ENCODE assay signal across 8 cellular contexts in the genomic region with DNA sequence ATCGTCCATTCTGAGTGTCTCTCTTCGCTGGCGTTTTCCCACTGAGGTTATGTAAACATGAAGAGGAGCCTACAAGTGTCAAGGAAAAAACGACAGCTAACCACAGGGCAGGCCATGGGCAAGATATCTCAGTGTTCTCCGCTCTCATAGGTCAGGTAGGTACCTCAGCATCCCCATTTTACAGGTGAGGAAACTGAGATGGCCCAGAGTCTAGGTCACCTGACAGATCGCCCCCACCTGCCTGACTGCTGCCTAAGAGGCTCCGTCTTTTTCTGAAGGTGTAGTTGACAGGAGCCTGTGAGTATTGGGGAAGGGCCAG. TPM values are rescaled to one million over a fixed set of nuclear protein-coding genes. Genes with fewer than 3 reads are reported as not detected.
DNase-seq lines count a peak whose midpoint lies in the region; ATAC-seq, FAIRE-seq and TF ChIP-seq lines count a peak whose summit lies in the region.

No MANE protein-coding gene starts in this region.

- POLR2A ChIA-PET in CD4-positive, alpha-beta memory T cell (lab: Charles Lee; ENCODE audit: partially characterized antibody): interaction anchor here (0.7 to 4.9 kb wide), 36 partner anchors 9 to 403 kb away, joined by 3 to 208 read pairs (median 6); a partner anchor contains a TSS
- POLR2A ChIA-PET in H1 (lab: Charles Lee; ENCODE audit: partially characterized antibody): interaction anchor here (0.6 to 6.2 kb wide), 11 partner anchors 10 to 208 kb away, joined by 3 to 94 read pairs (median 10); a partner anchor contains a TSS

- H3K79me2 ChIP-seq in H1 (ENCODE audit: control insufficient read depth in 1 of 2, insufficient read depth in 2 of 2, low read length in 2 of 2): peaks cover 7 to 17% of the 10 kb centered on the region in 2 experiments; a peak in 3 of 4 replicates

- no peak for ATAC-seq in GM21786 (IDR thresholded peaks at IDR 0.05; ENCODE audit: unreplicated experiment)
- ATAC-seq in HG03139 (IDR thresholded peaks at IDR 0.05; ENCODE audit: unreplicated experiment): no peak

- intact Hi-C loops in CD4-positive, alpha-beta memory T cell (cut with micrococcal nuclease): loop anchor here (1.0 to 10.0 kb wide), 4 partner anchors 29 to 223 kb away; no protein-coding TSS in a partner anchor

- peak overlapping the region; percentile 98 for H3K27ac ChIP-seq in CD4-positive, alpha-beta memory T cell (ENCODE audit: low read depth, low read length)
- H3K27ac ChIP-seq in H1 (ENCODE audit: low read depth, low read length): no peak overlapping the region

- no peak overlapping the region for H2BK12ac ChIP-seq in H1 (ENCODE audit: low read depth, low read length)

- H3K4me2 ChIP-seq in H1 (ENCODE audit: insufficient read depth in 1 of 2, low read depth in 2 of 2, low read length in 2 of 2): peak overlapping the region; percentile 51 to 77

- H2BK15ac ChIP-seq in H1 (ENCODE audit: low read length): no peak overlapping the region

- TF ChIP-seq POLR2A in H1 (IDR thresholded peaks at IDR 0.05; ENCODE audit: control extremely low read depth in 1 of 2, low read depth in 2 of 2, low read length in 2 of 2): no peak

- no peak for TF ChIP-seq RAD21 in H1 (IDR thresholded peaks at IDR 0.05 in 1 of 2, conservative IDR thresholded peaks at IDR 0.05 in 1 of 2; ENCODE audit: low read depth in 2 of 2, low read length in 2 of 2)

- peaks cover 10% of the 10 kb centered on the region for H3K36me3 ChIP-seq in CD4-positive, alpha-beta memory T cell (ENCODE audit: insufficient read depth, low read length)
- H3K36me3 ChIP-seq in H1 (ENCODE audit: control insufficient read depth in 2 of 4, insufficient read depth in 4 of 4, low read length in 3 of 4) (peaks cover 0 to 9% (median 8%) of the 10 kb centered on the region in 4 experiments), neuron (ENCODE audit: insufficient read depth, low read length) (peaks cover 18% of the 10 kb centered on the region)

- 43% methylated on average over 7 of the region's 7 CpGs; no CpG with 5 or more reads in 1 of the 2 experiments for WGBS in H1 (ENCODE audit: extremely low coverage in 1 of 2, insufficient coverage in 1 of 2, insufficient read length in 1 of 2, insufficient replicate concordance in 2 of 2, low coverage in 1 of 2, low lambda C conversion rate in 2 of 2, missing lambda C conversion rate in 1 of 2), 2 experiments

- H3K9me3 ChIP-seq in CD4-positive, alpha-beta memory T cell (ENCODE audit: control insufficient read depth in 1 of 2, low read length in 2 of 2): no peaks in the 10 kb centered on the region
- H3K9me3 ChIP-seq in H1 (ENCODE audit: insufficient read depth in 2 of 2, low read depth in 1 of 2, low read length in 1 of 2) (no peaks in the 10 kb centered on the region; a peak in 1 of 4 replicates), neuron (ENCODE audit: low read length) (peaks cover 10% of the 10 kb centered on the region)

- H3K14ac ChIP-seq in H1 (ENCODE audit: insufficient read length): no peak overlapping the region

- FAIRE-seq in H1 (lab: Jason Lieb, UNC): no peak

- H4K20me1 ChIP-seq in H1 (replicated peaks in 1 of 2; ENCODE audit: control insufficient read depth in 1 of 2, insufficient read depth in 2 of 2, low read length in 2 of 2): peaks cover 0 to 4% of the 10 kb centered on the region in 2 experiments

- H3K56ac ChIP-seq in H1 (replicated peaks; ENCODE audit: insufficient read length, low read depth, low read length): no peak overlapping the region

- no peak overlapping the region for H2BK20ac ChIP-seq in H1 (ENCODE audit: low read length)

- H3K4me3 ChIP-seq in CD4-positive, alpha-beta memory T cell (ENCODE audit: low read length in 2 of 2): peak overlapping the region; percentile 74 to 93
- H3K4me3 ChIP-seq in H1 (ENCODE audit: extremely low read depth in 1 of 4, insufficient read depth in 2 of 4, low read depth in 3 of 4, low read length in 4 of 4) (peak overlapping the region; percentile 18 to 93 (median 60); a peak in 7 of 8 replicates), neuron (ENCODE audit: low read length) (peak overlapping the region; percentile 55)

- H2AFZ ChIP-seq in H1 (ENCODE audit: low read length): peak overlapping the region; percentile 67
- H2AFZ ChIP-seq in neuron (ENCODE audit: low read depth, low read length): peak overlapping the region; percentile 86

- H3K27me3 ChIP-seq in CD4-positive, alpha-beta memory T cell (ENCODE audit: insufficient read depth, low read length): no peaks in the 10 kb centered on the region
- H3K27me3 ChIP-seq in H1 (replicated peaks in 1 of 4; ENCODE audit: control insufficient read depth in 3 of 4, extremely low read depth in 1 of 4, insufficient read depth in 3 of 4, low read length in 3 of 4) (0 out of 7 replicates have a peak, but pooled peaks cover 0 to 2% (median 0%) of the 10 kb centered on the region in 4 experiments), neuron (ENCODE audit: insufficient read depth, low read length) (no peaks in the 10 kb centered on the region)

- peaks cover 2% of the 10 kb centered on the region; the same call in 1 of the 2 replicates for H3K23me2 ChIP-seq in H1 (ENCODE audit: low read depth, low read length)

- H3K79me1 ChIP-seq in H1 (ENCODE audit: low read depth, low read length): peaks cover 4% of the 10 kb centered on the region; the same call in 1 of the 2 replicates

- peak in 1 of 5 donors; percentile 45 for DNase-seq in CD4-positive, alpha-beta memory T cell
- DNase-seq in NCI-H69 (lab: John Stamatoyannopoulos, UW) (peak; percentile 71), H1 (ENCODE audit: low read depth in 1 of 2, low spot score in 2 of 2) (no peak), NCI-H187 (lab: John Stamatoyannopoulos, UW) (no peak)
- DNase-seq in stimulated activated CD4-positive, alpha-beta T cell treated with anti-CD3 and anti-CD28 coated beads, Interleukin-4, amount 100 ng/mL, for 24 hours: no peak

- H3K36me3 Mint-ChIP-seq in CD4-positive, alpha-beta memory T cell: peaks cover 13 to 32% of the 10 kb centered on the region in 2 donors

- no peak overlapping the region for H4K5ac ChIP-seq in H1 (ENCODE audit: insufficient read length, low read depth, low read length)

- H3K4me1 ChIP-seq in CD4-positive, alpha-beta memory T cell (ENCODE audit: insufficient read depth, low read length): peaks cover 27% of the 10 kb centered on the region
- H3K4me1 ChIP-seq in H1 (replicated peaks in 1 of 4; ENCODE audit: control insufficient read depth in 3 of 4, insufficient read depth in 4 of 4, low read length in 3 of 4) (peaks cover 0 to 5% (median 1%) of the 10 kb centered on the region in 4 experiments; a peak in 2 of 7 replicates), neuron (ENCODE audit: insufficient read depth, low read length) (peaks cover 5% of the 10 kb centered on the region)

- no peak overlapping the region for H2BK120ac ChIP-seq in H1 (replicated peaks; ENCODE audit: low read depth, low read length)

- TF ChIP-seq EP300 in H1 (IDR thresholded peaks at IDR 0.05; ENCODE audit: borderline replicate concordance in 1 of 2, low read depth in 2 of 2, low read length in 2 of 2): no peak

- TF ChIP-seq CTCF in H1 (IDR thresholded peaks at IDR 0.05; ENCODE audit: control extremely low read depth in 1 of 3, insufficient read depth in 1 of 3, low read depth in 1 of 3, low read length in 3 of 3): no peak

- no peak overlapping the region for H3K18ac ChIP-seq in H1 (ENCODE audit: extremely low read depth, low read length)

- peaks cover 20 to 44% (median 33%) of the 10 kb centered on the region in 4 donors for H3K4me1 Mint-ChIP-seq in CD4-positive, alpha-beta memory T cell

- no peak overlapping the region for H4K91ac ChIP-seq in H1 (replicated peaks; ENCODE audit: insufficient read length, low read length)

- H3K27ac Mint-ChIP-seq in CD4-positive, alpha-beta memory T cell: peak overlapping the region; percentile 99 to 100 (median 99)

- H3K4me3 Mint-ChIP-seq in CD4-positive, alpha-beta memory T cell: peak overlapping the region; percentile 97 to 100 (median 99)

- H3K27me3 Mint-ChIP-seq in CD4-positive, alpha-beta memory T cell: no peaks in the 10 kb centered on the region

- H3K9me3 Mint-ChIP-seq in CD4-positive, alpha-beta memory T cell: no peaks in the 10 kb centered on the region

- no peak overlapping the region for H4K8ac ChIP-seq in H1 (ENCODE audit: extremely low read depth, insufficient read depth, low read length)

- CTCF ChIA-PET in CD4-positive, alpha-beta memory T cell (lab: Charles Lee; ENCODE audit: partially characterized antibody): interaction anchor here (0.6 to 5.8 kb wide), 40 partner anchors 9 to 382 kb away, joined by 3 to 61 read pairs (median 6); a partner anchor contains a TSS
- CTCF ChIA-PET in H1 (lab: Charles Lee; ENCODE audit: partially characterized antibody): interaction anchor here (0.8 to 7.1 kb wide), 19 partner anchors 8 to 352 kb away, joined by 3 to 55 read pairs (median 4); a partner anchor contains a TSS

- H3K9ac ChIP-seq in H1 (replicated peaks in 1 of 4; ENCODE audit: extremely low read depth in 1 of 4, low read depth in 3 of 4, low read length in 3 of 4): peak overlapping the region in 1 of 4 experiments; percentile 26; a peak in 2 of 7 replicates

- H3K23ac ChIP-seq in H1 (ENCODE audit: insufficient read length): no peak overlapping the region

- H3K4ac ChIP-seq in H1 (replicated peaks; ENCODE audit: insufficient read length, low read depth, low read length): no peak overlapping the region

- no peak overlapping the region for H2BK5ac ChIP-seq in H1 (ENCODE audit: low read depth, low read length)

- H2AK5ac ChIP-seq in H1 (ENCODE audit: low read depth, low read length): no peak overlapping the region

RNA-seq across cellular contexts. Expression of a gene that starts 0.8 kb away (rescaled TPM):
- 10 to 100 TPM; 42.1 to 44.4 TPM for total RNA-seq in CD4-positive, alpha-beta memory T cell
- 100 to 1,000 TPM; 137 to 153 TPM for polyA plus RNA-seq in CD4-positive, alpha-beta memory T cell
- 99.5 and 105 TPM in 2 replicates for total RNA-seq in H1 (2021; fragmentation: NEBNext Ultra II Directional; extraction: Animal tissue kit (Norgen Biotek cat#: 25700))
- polyA plus RNA-seq in H1 (2011; rRNA removed): 60.1 and 76.2 TPM in 2 replicates
- 106 TPM for polyA plus RNA-seq in H1 (2011; cell fraction: cytosol; rRNA removed)
- polyA plus RNA-seq in H1 (2011; cell fraction: nucleus; rRNA removed): 45.7 TPM
- polyA plus RNA-seq in H1 (2012, experiment 1 of 2): 119 to 140 TPM (median 130 TPM) in 4 replicates
- 88.8 TPM for polyA plus RNA-seq in H1 (2012, experiment 2 of 2)
- polyA plus RNA-seq in H1 (2013, experiment 1 of 2): 130 TPM
- 129 TPM for polyA plus RNA-seq in H1 (2013, experiment 2 of 2)
- polyA minus RNA-seq in H1 (2011; rRNA and poly(A)+ RNA removed): 15.0 and 17.8 TPM in 2 replicates
- 25.5 TPM for polyA minus RNA-seq in H1 (2011; cell fraction: cytosol; rRNA and poly(A)+ RNA removed)
- polyA minus RNA-seq in H1 (2011; cell fraction: nucleus; rRNA and poly(A)+ RNA removed): 15.1 TPM

RNA-seq across cellular contexts. Expression of a gene that starts 11.9 kb away (rescaled TPM):
- total RNA-seq in CD4-positive, alpha-beta memory T cell: 100 to 1,000 TPM; 101 to 105 TPM
- polyA plus RNA-seq in CD4-positive, alpha-beta memory T cell: 100 to 1,000 TPM; 172 to 279 TPM
- total RNA-seq in H1 (2021; fragmentation: NEBNext Ultra II Directional; extraction: Animal tissue kit (Norgen Biotek cat#: 25700)): 35.6 and 36.0 TPM in 2 replicates
- 34.9 and 40.7 TPM in 2 replicates for polyA plus RNA-seq in H1 (2011; rRNA removed)
- 24.5 TPM for polyA plus RNA-seq in H1 (2011; cell fraction: cytosol; rRNA removed)
- 19.7 TPM for polyA plus RNA-seq in H1 (2011; cell fraction: nucleus; rRNA removed)
- 36.3 to 59.7 TPM (median 47.1 TPM) in 4 replicates for polyA plus RNA-seq in H1 (2012, experiment 1 of 2)
- 15.3 TPM for polyA plus RNA-seq in H1 (2012, experiment 2 of 2)
- 21.7 TPM for polyA plus RNA-seq in H1 (2013, experiment 1 of 2)
- polyA plus RNA-seq in H1 (2013, experiment 2 of 2): 22.2 TPM
- polyA minus RNA-seq in H1 (2011; rRNA and poly(A)+ RNA removed): 2.6 and 5.5 TPM in 2 replicates
- 3.0 TPM for polyA minus RNA-seq in H1 (2011; cell fraction: cytosol; rRNA and poly(A)+ RNA removed)
- 10.3 TPM for polyA minus RNA-seq in H1 (2011; cell fraction: nucleus; rRNA and poly(A)+ RNA removed)

RNA-seq across cellular contexts. Expression of a gene that starts 17.4 kb away (rescaled TPM):
- 1 to 10 TPM; 1.7 to 1.9 TPM for total RNA-seq in CD4-positive, alpha-beta memory T cell
- polyA plus RNA-seq in CD4-positive, alpha-beta memory T cell: 1 to 10 TPM in 1 of 2 donors, under 1 TPM in 1; 0.69 to 1.6 TPM
- total RNA-seq in H1 (2021; fragmentation: NEBNext Ultra II Directional; extraction: Animal tissue kit (Norgen Biotek cat#: 25700)): 7.4 and 8.0 TPM in 2 replicates
- 7.6 and 8.4 TPM in 2 replicates for polyA plus RNA-seq in H1 (2011; rRNA removed)
- 9.3 TPM for polyA plus RNA-seq in H1 (2011; cell fraction: cytosol; rRNA removed)
- 9.5 TPM for polyA plus RNA-seq in H1 (2011; cell fraction: nucleus; rRNA removed)
- polyA plus RNA-seq in H1 (2012, experiment 1 of 2): 6.3 to 9.1 TPM (median 8.2 TPM) in 4 replicates
- polyA plus RNA-seq in H1 (2012, experiment 2 of 2): 10.9 TPM
- 3.1 TPM for polyA plus RNA-seq in H1 (2013, experiment 1 of 2)
- polyA plus RNA-seq in H1 (2013, experiment 2 of 2): 3.5 TPM
- polyA minus RNA-seq in H1 (2011; rRNA and poly(A)+ RNA removed): 3.6 and 4.8 TPM in 2 replicates
- 3.1 TPM for polyA minus RNA-seq in H1 (2011; cell fraction: cytosol; rRNA and poly(A)+ RNA removed)
- 5.3 TPM for polyA minus RNA-seq in H1 (2011; cell fraction: nucleus; rRNA and poly(A)+ RNA removed)

RNA-seq across cellular contexts. Expression of a gene that starts 20.8 kb away (rescaled TPM):
- total RNA-seq in CD4-positive, alpha-beta memory T cell: 10 to 100 TPM; 13.9 to 14.5 TPM
- 10 to 100 TPM; 18.0 to 25.4 TPM for polyA plus RNA-seq in CD4-positive, alpha-beta memory T cell
- total RNA-seq in H1 (2021; fragmentation: NEBNext Ultra II Directional; extraction: Animal tissue kit (Norgen Biotek cat#: 25700)): 14.7 and 14.8 TPM in 2 replicates
- polyA plus RNA-seq in H1 (2011; rRNA removed): 30.7 and 39.5 TPM in 2 replicates
- 30.8 TPM for polyA plus RNA-seq in H1 (2011; cell fraction: cytosol; rRNA removed)
- polyA plus RNA-seq in H1 (2011; cell fraction: nucleus; rRNA removed): 40.3 TPM
- 17.1 to 23.7 TPM (median 19.8 TPM) in 4 replicates for polyA plus RNA-seq in H1 (2012, experiment 1 of 2)
- 18.9 TPM for polyA plus RNA-seq in H1 (2012, experiment 2 of 2)
- 20.2 TPM for polyA plus RNA-seq in H1 (2013, experiment 1 of 2)
- polyA plus RNA-seq in H1 (2013, experiment 2 of 2): 20.8 TPM
- polyA minus RNA-seq in H1 (2011; rRNA and poly(A)+ RNA removed): 35.3 and 40.0 TPM in 2 replicates
- polyA minus RNA-seq in H1 (2011; cell fraction: cytosol; rRNA and poly(A)+ RNA removed): 18.3 TPM
- polyA minus RNA-seq in H1 (2011; cell fraction: nucleus; rRNA and poly(A)+ RNA removed): 14.3 TPM

RNA-seq across cellular contexts. Expression of a gene that starts 39.2 kb away (rescaled TPM):
- 10 to 100 TPM in 1 of 2 experiments, 1 to 10 TPM in 1; 8.8 to 10.7 TPM for total RNA-seq in CD4-positive, alpha-beta memory T cell
- under 1 TPM in 1 of 2 donors, not detected in 1; 0.23 TPM for polyA plus RNA-seq in CD4-positive, alpha-beta memory T cell
- total RNA-seq in H1 (2021; fragmentation: NEBNext Ultra II Directional; extraction: Animal tissue kit (Norgen Biotek cat#: 25700)): 0.77 and 0.93 TPM in 2 replicates
- polyA plus RNA-seq in H1 (2011; rRNA removed): 1.7 TPM in 2 replicates
- 1.3 TPM for polyA plus RNA-seq in H1 (2011; cell fraction: cytosol; rRNA removed)
- 7.8 TPM for polyA plus RNA-seq in H1 (2011; cell fraction: nucleus; rRNA removed)
- 1.2 to 2.4 TPM (median 1.5 TPM) in 4 replicates for polyA plus RNA-seq in H1 (2012, experiment 1 of 2)
- 0.47 TPM for polyA plus RNA-seq in H1 (2012, experiment 2 of 2)
- 0.61 TPM for polyA plus RNA-seq in H1 (2013, experiment 1 of 2)
- polyA plus RNA-seq in H1 (2013, experiment 2 of 2): 0.46 TPM
- 0.46 and 0.79 TPM in 2 replicates for polyA minus RNA-seq in H1 (2011; rRNA and poly(A)+ RNA removed)
- not detected for polyA minus RNA-seq in H1 (2011; cell fraction: cytosol; rRNA and poly(A)+ RNA removed)
- 1.4 TPM for polyA minus RNA-seq in H1 (2011; cell fraction: nucleus; rRNA and poly(A)+ RNA removed)
